Comparison of ENCODE assay signal across 19 cellular contexts in genomic region chr1:9222846-9223625, GRCh38.
"Had no signal": no experiment of that assay in that cellular context is flagged by ENCODE, and none has a peak within 500 bp of the region (broad histone marks: within the 10 kb centered on the region; RNA-seq: fewer than 3 reads in every experiment).

No MANE protein-coding gene starts in this region.

- H3K9me3 ChIP-seq: lower lobe of right lung, right lobe of liver, suprapubic skin, transverse colon, vagina had no signal

- H3K4me3 Mint-ChIP-seq: natural killer cell; neural crest cell; stimulated activated naive CD8-positive, alpha-beta T cell treated with anti-CD3 and anti-CD28 coated beads, Interleukin-15, amount 100 ng/mL, for 72 hours had no signal

- DNase-seq: dorsolateral prefrontal cortex; effector CD4-positive, alpha-beta T cell; head of caudate nucleus; left ventricle myocardium superior; lower lobe of right lung; natural killer cell; right lobe of liver; small intestine; stimulated activated CD4-positive, alpha-beta T cell treated with anti-CD3 and anti-CD28 coated beads, Interleukin-15, amount 100 ng/mL, for 24 hours; stimulated activated CD4-positive, alpha-beta T cell treated with anti-CD3 and anti-CD28 coated beads, Interleukin-4, amount 100 ng/mL, for 1 hour; stimulated activated CD8-positive, alpha-beta memory T cell treated with anti-CD3 and anti-CD28 coated beads, Interleukin-4, amount 100 ng/mL, for 48 hours; stimulated activated naive CD4-positive, alpha-beta T cell; stimulated activated naive CD8-positive, alpha-beta T cell treated with anti-CD3 and anti-CD28 coated beads, Interleukin-15, amount 100 ng/mL, for 72 hours; transverse colon had no signal

- H3K36me3 ChIP-seq: lower lobe of right lung, right lobe of liver, suprapubic skin, transverse colon, vagina had no signal

- H3K27me3 Mint-ChIP-seq: progenitor cell of endocrine pancreas; stimulated activated naive CD8-positive, alpha-beta T cell treated with anti-CD3 and anti-CD28 coated beads, Interleukin-15, amount 100 ng/mL, for 72 hours had no signal

- H3K36me3 Mint-ChIP-seq: natural killer cell had no signal

- H3K27ac ChIP-seq: dorsolateral prefrontal cortex, lower lobe of right lung, parathyroid adenoma, right lobe of liver, suprapubic skin, transverse colon, vagina had no signal

- H3K4me3 ChIP-seq: dorsolateral prefrontal cortex, lower lobe of right lung, right lobe of liver, suprapubic skin, transverse colon, vagina had no signal

- H3K4me1 ChIP-seq: lower lobe of right lung, transverse colon, vagina had no signal

- H3K9me3 Mint-ChIP-seq: natural killer cell; stimulated activated naive CD8-positive, alpha-beta T cell treated with anti-CD3 and anti-CD28 coated beads, Interleukin-15, amount 100 ng/mL, for 72 hours had no signal

- H3K4me1 Mint-ChIP-seq: natural killer cell; neural crest cell; stimulated activated naive CD8-positive, alpha-beta T cell treated with anti-CD3 and anti-CD28 coated beads, Interleukin-15, amount 100 ng/mL, for 72 hours had no signal

- ATAC-seq: left ventricle myocardium superior; lower lobe of right lung; natural killer cell; stimulated activated naive CD8-positive, alpha-beta T cell treated with anti-CD3 and anti-CD28 coated beads, Interleukin-15, amount 100 ng/mL, for 72 hours had no signal

- H3K27ac Mint-ChIP-seq: natural killer cell; progenitor cell of endocrine pancreas; stimulated activated naive CD8-positive, alpha-beta T cell treated with anti-CD3 and anti-CD28 coated beads, Interleukin-15, amount 100 ng/mL, for 72 hours had no signal

- H3K27me3 ChIP-seq: dorsolateral prefrontal cortex, right lobe of liver, suprapubic skin, transverse colon, vagina had no signal
